10 cellular contexts compared by ENCODE assay signal in the genomic region with DNA sequence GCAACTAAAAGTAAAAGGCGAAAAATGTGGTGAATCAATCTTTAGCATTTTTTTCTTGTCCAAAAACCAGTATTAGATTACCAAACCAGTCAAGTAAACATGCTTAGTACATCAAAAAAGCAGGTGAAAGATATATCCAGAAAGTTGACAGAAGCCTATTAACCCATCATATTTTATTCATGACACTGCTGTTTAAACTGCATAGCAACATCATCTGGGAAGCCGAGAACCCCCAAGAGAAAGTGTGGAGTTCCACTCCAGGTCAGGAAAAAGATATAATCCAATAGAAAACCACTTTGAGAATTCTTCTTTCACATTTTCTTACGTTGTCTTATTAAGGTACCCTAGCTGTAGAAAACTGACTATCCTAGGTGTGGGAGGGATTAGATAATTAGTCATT.
"Had no signal": no experiment of that assay in that cellular context is flagged by ENCODE, and none has a peak within 500 bp of the region (broad histone marks: within the 10 kb centered on the region; RNA-seq: fewer than 3 reads in every experiment).

No MANE protein-coding gene starts in this region.

- FAIRE-seq: H1, H54 had no signal

- H3K4me3 ChIP-seq: GM23248, GM23338, HAP-1 had no signal

- H3K9me3 ChIP-seq: HAP-1 had no signal

- H3K9ac ChIP-seq: GM23248 had no signal

- DNase-seq: GM23248, GOT3, H7, H9, HCEC 1CT, HFFc6 had no signal

- H2AFZ ChIP-seq: GM23248, GM23338 had no signal

- H3K4me2 ChIP-seq: GM23338 had no signal

- H3K36me3 ChIP-seq: HAP-1 had no signal

- H3K27ac ChIP-seq: GM23248 had no signal
